Comparison of ENCODE assay signal across 1 cellular context in the genomic region with DNA sequence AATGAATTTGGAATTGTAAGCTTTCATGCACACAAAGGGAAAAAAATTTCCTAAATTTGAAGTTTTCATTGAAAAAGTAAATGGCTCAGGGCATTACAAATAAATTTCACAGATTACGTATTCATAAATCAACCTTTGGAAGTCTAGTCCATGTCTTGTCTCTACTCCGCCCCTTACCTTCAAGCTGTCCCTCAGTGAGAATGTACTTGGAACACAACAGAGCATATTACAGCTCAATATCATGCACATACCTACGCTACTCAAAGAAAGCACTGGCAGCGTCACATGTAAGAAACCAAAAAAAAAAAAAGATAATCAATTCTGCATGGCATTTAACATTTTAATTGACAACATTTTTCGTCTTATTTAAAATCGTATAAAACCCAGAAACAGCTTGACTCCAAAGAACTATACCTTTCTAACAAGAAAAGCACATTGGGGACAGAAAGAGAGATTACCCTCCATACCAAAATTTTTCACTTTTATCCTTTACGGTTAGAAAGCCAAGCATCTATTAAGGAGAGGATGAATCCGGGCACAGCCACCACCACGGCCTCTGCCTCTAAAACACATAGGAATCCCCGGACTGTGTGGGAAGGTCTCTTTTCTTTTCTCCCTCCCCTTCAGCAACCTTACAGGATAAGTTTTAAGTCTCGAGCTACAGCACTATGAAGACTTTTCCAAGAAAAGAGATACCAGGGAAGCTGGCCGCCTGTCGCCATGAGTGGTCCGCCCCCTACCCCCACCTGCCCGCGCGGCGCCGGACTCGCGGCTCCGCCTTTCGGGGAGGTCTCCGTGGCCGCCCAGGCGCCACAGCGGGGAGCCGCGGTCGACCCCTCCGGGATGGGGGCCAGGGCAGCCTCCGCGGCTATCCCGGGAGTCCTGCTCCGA.
TF ChIP-seq lines count a peak whose summit lies in the region.

No MANE protein-coding gene starts in this region.

TF ChIP-seq in HEK293, 187 proteins besides CTCF, POLR2A, EP300 and RAD21 (continued from another document and continues in another):
- TF ChIP-seq, protein P1, sequence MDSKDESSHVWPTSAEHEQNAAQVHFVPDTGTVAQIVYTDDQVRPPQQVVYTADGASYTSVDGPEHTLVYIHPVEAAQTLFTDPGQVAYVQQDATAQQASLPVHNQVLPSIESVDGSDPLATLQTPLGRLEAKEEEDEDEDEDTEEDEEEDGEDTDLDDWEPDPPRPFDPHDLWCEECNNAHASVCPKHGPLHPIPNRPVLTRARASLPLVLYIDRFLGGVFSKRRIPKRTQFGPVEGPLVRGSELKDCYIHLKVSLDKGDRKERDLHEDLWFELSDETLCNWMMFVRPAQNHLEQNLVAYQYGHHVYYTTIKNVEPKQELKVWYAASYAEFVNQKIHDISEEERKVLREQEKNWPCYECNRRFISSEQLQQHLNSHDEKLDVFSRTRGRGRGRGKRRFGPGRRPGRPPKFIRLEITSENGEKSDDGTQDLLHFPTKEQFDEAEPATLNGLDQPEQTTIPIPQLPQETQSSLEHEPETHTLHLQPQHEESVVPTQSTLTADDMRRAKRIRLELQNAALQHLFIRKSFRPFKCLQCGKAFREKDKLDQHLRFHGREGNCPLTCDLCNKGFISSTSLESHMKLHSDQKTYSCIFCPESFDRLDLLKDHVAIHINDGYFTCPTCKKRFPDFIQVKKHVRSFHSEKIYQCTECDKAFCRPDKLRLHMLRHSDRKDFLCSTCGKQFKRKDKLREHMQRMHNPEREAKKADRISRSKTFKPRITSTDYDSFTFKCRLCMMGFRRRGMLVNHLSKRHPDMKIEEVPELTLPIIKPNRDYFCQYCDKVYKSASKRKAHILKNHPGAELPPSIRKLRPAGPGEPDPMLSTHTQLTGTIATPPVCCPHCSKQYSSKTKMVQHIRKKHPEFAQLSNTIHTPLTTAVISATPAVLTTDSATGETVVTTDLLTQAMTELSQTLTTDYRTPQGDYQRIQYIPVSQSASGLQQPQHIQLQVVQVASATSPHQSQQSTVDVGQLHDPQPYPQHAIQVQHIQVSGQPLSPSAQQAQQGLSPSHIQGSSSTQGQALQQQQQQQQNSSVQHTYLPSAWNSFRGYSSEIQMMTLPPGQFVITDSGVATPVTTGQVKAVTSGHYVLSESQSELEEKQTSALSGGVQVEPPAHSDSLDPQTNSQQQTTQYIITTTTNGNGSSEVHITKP (tag by site-specific recombination; IDR thresholded peaks at IDR 0.05) = no peak
- TF ChIP-seq ZNF341 (tag by site-specific recombination; IDR thresholded peaks at IDR 0.05; ENCODE audit: low read depth) (peak; percentile 51; the same call in 1 of the 2 replicates), KLF16 (tag by site-specific recombination; IDR thresholded peaks at IDR 0.05) (0 out of 2 replicates have a peak, but pooled peaks have one; percentile 87), ZNF623 (tag by site-specific recombination; IDR thresholded peaks at IDR 0.05) (no peak), ZNF366 (tag by site-specific recombination; conservative IDR thresholded peaks at IDR 0.05) (peak; percentile 22; the same call in 1 of the 2 replicates), ZSCAN16 (tag by site-specific recombination; IDR thresholded peaks at IDR 0.05) (no peak), GLI2 (tag by site-specific recombination; IDR thresholded peaks at IDR 0.05; ENCODE audit: borderline replicate concordance, low read depth) (no peak), ZNF626 (tag by site-specific recombination; IDR thresholded peaks at IDR 0.05) (no peak), ZNF658 (tag by site-specific recombination; IDR thresholded peaks at IDR 0.05) (no peak), ZNF169 (tag by site-specific recombination; IDR thresholded peaks at IDR 0.05) (no peak), ZNF302 (tag by site-specific recombination; IDR thresholded peaks at IDR 0.05; ENCODE audit: low read depth) (no peak), KLF9 (tag by site-specific recombination; IDR thresholded peaks at IDR 0.05; ENCODE audit: low read depth) (no peak), ZNF670 (tag by site-specific recombination; IDR thresholded peaks at IDR 0.05; ENCODE audit: low read depth) (no peak), REPIN1 (tag by site-specific recombination; IDR thresholded peaks at IDR 0.05; ENCODE audit: low read depth) (no peak), ZNF37A (tag by site-specific recombination; IDR thresholded peaks at IDR 0.05) (no peak), ZNF521 (tag by site-specific recombination; IDR thresholded peaks at IDR 0.05) (no peak), ZFHX2 (tag by site-specific recombination; conservative IDR thresholded peaks at IDR 0.05) (peak; percentile 32), ZNF514 (tag by site-specific recombination; IDR thresholded peaks at IDR 0.05) (no peak), ZNF843 (tag by site-specific recombination; IDR thresholded peaks at IDR 0.05) (0 out of 2 replicates have a peak, but pooled peaks have one; percentile 6), PRDM1 (tag by site-specific recombination; IDR thresholded peaks at IDR 0.05) (peak; percentile 57), ZNF184 (tag by site-specific recombination; IDR thresholded peaks at IDR 0.05) (no peak), RBAK (tag by site-specific recombination; IDR thresholded peaks at IDR 0.05) (no peak), YY1 (tag by site-specific recombination; IDR thresholded peaks at IDR 0.05) (no peak), SP3 (tag by site-specific recombination; IDR thresholded peaks at IDR 0.05) (peak; percentile 77), ZNF223 (tag by site-specific recombination; IDR thresholded peaks at IDR 0.05) (no peak), ZNF830 (tag by site-specific recombination; IDR thresholded peaks at IDR 0.05; ENCODE audit: low read depth) (no peak), ZXDB (tag by site-specific recombination; IDR thresholded peaks at IDR 0.05) (no peak), ZNF596 (tag by site-specific recombination; IDR thresholded peaks at IDR 0.05) (no peak), ZNF529 (tag by site-specific recombination; IDR thresholded peaks at IDR 0.05; ENCODE audit: insufficient replicate concordance) (no peak), ZNF664 (tag by site-specific recombination; IDR thresholded peaks at IDR 0.05) (no peak), SCRT1 (tag by site-specific recombination; IDR thresholded peaks at IDR 0.05; ENCODE audit: borderline replicate concordance) (no peak), GLIS2 (tag by site-specific recombination; IDR thresholded peaks at IDR 0.05) (peak; percentile 98), KLF10 (tag by site-specific recombination; IDR thresholded peaks at IDR 0.05) (peak; percentile 49; the same call in 1 of the 2 replicates), HOXD13 (CRISPR knock-in tag; IDR thresholded peaks at IDR 0.05; ENCODE audit: borderline replicate concordance) (no peak), ZNF23 (tag by site-specific recombination; IDR thresholded peaks at IDR 0.05; ENCODE audit: borderline replicate concordance) (no peak), ZEB2 (tag by site-specific recombination; IDR thresholded peaks at IDR 0.05) (no peak), ZNF549 (tag by site-specific recombination; IDR thresholded peaks at IDR 0.05) (no peak), ZBTB20 (tag by site-specific recombination; IDR thresholded peaks at IDR 0.05) (no peak), ZNF157 (tag by site-specific recombination; IDR thresholded peaks at IDR 0.05) (no peak), ZNF571 (tag by site-specific recombination; IDR thresholded peaks at IDR 0.05) (no peak)
- TF ChIP-seq, protein P2, sequence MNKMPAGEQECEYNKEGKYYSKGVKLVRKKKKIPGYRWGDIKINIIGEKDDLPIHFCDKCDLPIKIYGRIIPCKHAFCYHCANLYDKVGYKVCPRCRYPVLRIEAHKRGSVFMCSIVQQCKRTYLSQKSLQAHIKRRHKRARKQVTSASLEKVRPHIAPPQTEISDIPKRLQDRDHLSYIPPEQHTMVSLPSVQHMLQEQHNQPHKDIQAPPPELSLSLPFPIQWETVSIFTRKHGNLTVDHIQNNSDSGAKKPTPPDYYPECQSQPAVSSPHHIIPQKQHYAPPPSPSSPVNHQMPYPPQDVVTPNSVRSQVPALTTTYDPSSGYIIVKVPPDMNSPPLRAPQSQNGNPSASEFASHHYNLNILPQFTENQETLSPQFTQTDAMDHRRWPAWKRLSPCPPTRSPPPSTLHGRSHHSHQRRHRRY (tag by site-specific recombination; IDR thresholded peaks at IDR 0.05) = no peak
- TF ChIP-seq, protein P3, sequence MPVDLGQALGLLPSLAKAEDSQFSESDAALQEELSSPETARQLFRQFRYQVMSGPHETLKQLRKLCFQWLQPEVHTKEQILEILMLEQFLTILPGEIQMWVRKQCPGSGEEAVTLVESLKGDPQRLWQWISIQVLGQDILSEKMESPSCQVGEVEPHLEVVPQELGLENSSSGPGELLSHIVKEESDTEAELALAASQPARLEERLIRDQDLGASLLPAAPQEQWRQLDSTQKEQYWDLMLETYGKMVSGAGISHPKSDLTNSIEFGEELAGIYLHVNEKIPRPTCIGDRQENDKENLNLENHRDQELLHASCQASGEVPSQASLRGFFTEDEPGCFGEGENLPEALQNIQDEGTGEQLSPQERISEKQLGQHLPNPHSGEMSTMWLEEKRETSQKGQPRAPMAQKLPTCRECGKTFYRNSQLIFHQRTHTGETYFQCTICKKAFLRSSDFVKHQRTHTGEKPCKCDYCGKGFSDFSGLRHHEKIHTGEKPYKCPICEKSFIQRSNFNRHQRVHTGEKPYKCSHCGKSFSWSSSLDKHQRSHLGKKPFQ (tag by site-specific recombination; IDR thresholded peaks at IDR 0.05) = no peak
- TF ChIP-seq, protein P4, sequence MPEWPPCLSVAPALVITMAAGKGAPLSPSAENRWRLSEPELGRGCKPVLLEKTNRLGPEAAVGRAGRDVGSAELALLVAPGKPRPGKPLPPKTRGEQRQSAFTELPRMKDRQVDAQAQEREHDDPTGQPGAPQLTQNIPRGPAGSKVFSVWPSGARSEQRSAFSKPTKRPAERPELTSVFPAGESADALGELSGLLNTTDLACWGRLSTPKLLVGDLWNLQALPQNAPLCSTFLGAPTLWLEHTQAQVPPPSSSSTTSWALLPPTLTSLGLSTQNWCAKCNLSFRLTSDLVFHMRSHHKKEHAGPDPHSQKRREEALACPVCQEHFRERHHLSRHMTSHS (tag by site-specific recombination; IDR thresholded peaks at IDR 0.05) = no peak
- TF ChIP-seq, protein P5, sequence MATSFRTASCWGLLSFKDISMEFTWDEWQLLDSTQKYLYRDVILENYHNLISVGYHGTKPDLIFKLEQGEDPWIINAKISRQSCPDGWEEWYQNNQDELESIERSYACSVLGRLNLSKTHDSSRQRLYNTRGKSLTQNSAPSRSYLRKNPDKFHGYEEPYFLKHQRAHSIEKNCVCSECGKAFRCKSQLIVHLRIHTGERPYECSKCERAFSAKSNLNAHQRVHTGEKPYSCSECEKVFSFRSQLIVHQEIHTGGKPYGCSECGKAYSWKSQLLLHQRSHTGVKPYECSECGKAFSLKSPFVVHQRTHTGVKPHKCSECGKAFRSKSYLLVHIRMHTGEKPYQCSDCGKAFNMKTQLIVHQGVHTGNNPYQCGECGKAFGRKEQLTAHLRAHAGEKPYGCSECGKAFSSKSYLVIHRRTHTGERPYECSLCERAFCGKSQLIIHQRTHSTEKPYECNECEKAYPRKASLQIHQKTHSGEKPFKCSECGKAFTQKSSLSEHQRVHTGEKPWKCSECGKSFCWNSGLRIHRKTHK (tag by site-specific recombination; IDR thresholded peaks at IDR 0.05) = no peak
- TF ChIP-seq, protein P6, sequence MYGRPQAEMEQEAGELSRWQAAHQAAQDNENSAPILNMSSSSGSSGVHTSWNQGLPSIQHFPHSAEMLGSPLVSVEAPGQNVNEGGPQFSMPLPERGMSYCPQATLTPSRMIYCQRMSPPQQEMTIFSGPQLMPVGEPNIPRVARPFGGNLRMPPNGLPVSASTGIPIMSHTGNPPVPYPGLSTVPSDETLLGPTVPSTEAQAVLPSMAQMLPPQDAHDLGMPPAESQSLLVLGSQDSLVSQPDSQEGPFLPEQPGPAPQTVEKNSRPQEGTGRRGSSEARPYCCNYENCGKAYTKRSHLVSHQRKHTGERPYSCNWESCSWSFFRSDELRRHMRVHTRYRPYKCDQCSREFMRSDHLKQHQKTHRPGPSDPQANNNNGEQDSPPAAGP (tag by site-specific recombination; IDR thresholded peaks at IDR 0.05) = no peak
- TF ChIP-seq, protein P7, sequence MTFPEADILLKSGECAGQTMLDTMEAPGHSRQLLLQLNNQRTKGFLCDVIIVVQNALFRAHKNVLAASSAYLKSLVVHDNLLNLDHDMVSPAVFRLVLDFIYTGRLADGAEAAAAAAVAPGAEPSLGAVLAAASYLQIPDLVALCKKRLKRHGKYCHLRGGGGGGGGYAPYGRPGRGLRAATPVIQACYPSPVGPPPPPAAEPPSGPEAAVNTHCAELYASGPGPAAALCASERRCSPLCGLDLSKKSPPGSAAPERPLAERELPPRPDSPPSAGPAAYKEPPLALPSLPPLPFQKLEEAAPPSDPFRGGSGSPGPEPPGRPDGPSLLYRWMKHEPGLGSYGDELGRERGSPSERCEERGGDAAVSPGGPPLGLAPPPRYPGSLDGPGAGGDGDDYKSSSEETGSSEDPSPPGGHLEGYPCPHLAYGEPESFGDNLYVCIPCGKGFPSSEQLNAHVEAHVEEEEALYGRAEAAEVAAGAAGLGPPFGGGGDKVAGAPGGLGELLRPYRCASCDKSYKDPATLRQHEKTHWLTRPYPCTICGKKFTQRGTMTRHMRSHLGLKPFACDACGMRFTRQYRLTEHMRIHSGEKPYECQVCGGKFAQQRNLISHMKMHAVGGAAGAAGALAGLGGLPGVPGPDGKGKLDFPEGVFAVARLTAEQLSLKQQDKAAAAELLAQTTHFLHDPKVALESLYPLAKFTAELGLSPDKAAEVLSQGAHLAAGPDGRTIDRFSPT (tag by site-specific recombination; IDR thresholded peaks at IDR 0.05) = no peak
- TF ChIP-seq, protein P8, sequence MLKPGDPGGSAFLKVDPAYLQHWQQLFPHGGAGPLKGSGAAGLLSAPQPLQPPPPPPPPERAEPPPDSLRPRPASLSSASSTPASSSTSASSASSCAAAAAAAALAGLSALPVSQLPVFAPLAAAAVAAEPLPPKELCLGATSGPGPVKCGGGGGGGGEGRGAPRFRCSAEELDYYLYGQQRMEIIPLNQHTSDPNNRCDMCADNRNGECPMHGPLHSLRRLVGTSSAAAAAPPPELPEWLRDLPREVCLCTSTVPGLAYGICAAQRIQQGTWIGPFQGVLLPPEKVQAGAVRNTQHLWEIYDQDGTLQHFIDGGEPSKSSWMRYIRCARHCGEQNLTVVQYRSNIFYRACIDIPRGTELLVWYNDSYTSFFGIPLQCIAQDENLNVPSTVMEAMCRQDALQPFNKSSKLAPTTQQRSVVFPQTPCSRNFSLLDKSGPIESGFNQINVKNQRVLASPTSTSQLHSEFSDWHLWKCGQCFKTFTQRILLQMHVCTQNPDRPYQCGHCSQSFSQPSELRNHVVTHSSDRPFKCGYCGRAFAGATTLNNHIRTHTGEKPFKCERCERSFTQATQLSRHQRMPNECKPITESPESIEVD (tag by site-specific recombination; IDR thresholded peaks at IDR 0.05) = no peak
- TF ChIP-seq, protein P9, sequence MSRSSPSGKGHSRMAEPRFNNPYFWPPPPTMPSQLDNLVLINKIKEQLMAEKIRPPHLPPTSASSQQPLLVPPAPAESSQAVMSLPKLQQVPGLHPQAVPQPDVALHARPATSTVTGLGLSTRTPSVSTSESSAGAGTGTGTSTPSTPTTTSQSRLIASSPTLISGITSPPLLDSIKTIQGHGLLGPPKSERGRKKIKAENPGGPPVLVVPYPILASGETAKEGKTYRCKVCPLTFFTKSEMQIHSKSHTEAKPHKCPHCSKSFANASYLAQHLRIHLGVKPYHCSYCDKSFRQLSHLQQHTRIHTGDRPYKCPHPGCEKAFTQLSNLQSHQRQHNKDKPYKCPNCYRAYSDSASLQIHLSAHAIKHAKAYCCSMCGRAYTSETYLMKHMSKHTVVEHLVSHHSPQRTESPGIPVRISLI (tag by site-specific recombination; IDR thresholded peaks at IDR 0.05) = peak; percentile 44; the same call in 1 of the 2 replicates
- TF ChIP-seq, protein P10, sequence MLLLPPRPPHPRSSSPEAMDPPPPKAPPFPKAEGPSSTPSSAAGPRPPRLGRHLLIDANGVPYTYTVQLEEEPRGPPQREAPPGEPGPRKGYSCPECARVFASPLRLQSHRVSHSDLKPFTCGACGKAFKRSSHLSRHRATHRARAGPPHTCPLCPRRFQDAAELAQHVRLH (tag by site-specific recombination; IDR thresholded peaks at IDR 0.05) = no peak
